ENCODE assay signal across 8 cellular contexts in the genomic region with DNA sequence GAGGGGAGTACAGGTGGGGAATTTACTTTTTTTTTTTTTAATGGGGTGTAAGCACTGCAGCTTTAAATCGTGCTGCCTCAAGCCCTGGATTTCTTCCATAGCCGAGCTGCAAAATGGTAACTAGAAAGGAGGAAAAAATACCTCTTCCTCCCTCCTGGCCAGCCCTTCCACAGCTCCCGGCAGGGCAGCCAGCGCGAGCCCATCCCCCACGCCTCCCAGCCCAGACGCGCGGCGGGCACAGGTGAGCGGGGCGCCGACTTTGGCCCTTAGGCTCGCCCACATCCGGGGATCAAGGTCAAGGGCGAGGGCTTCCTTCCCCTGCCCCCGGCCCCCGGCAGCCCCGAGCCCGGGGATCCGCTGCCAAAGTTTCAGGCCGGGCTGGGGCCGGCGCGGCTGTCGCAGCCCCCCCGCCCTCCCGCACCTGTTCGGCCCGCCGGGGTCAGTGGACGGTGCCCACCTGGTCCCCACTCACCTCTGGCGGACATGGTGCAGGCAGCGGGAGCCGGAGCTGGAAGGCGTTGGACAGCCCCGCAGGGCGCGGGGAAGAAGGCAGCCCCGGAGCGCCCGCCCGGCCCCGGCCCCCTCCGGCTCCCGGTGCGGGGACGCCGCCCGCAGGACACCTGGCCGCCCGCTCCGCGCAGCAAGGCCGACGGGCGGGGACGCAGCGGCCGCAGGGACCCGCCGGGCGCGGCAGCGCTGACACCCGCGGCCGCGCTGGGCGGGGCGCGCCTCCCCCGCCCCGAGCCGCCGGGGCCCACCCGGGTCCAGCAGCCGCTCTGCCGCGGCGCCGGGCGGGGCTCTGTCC. TPM values are rescaled to one million over a fixed set of nuclear protein-coding genes. Genes with fewer than 3 reads are reported as not detected.
A peak's percentile ranks its signal among the peaks of the same experiment; 100 is the strongest.
DNase-seq lines count a peak whose midpoint lies in the region; ATAC-seq lines count a peak whose summit lies in the region.

No MANE protein-coding gene starts in this region.

- H3K36me3 ChIP-seq in esophagus (ENCODE audit: control insufficient read depth in 2 of 2, insufficient read depth in 2 of 2, low read length in 1 of 2), result no peaks in the 10 kb centered on the region
- no peaks in the 10 kb centered on the region for H3K36me3 ChIP-seq in naive thymus-derived CD4-positive, alpha-beta T cell (ENCODE audit: control insufficient read depth in 2 of 3, insufficient read depth in 3 of 3, low read length in 3 of 3)

- no peak overlapping the region for H3K27ac ChIP-seq in esophagus (ENCODE audit: low read depth in 2 of 2, low read length in 1 of 2)
- H3K27ac ChIP-seq in naive thymus-derived CD4-positive, alpha-beta T cell (ENCODE audit: low read depth, low read length), result no peak overlapping the region

- 1% methylated on average over 33 to 83 of the region's 83 CpGs for WGBS in esophagus, 2 donors

- H3K9me3 Mint-ChIP-seq in naive thymus-derived CD4-positive, alpha-beta T cell, result no peaks in the 10 kb centered on the region

- H3K27ac Mint-ChIP-seq in T-helper 17 cell, result no peak overlapping the region
- no peak overlapping the region for H3K27ac Mint-ChIP-seq in naive thymus-derived CD4-positive, alpha-beta T cell

- ATAC-seq in T-helper 17 cell, result peak; percentile 59
- peak; percentile 52 for ATAC-seq in naive thymus-derived CD4-positive, alpha-beta T cell

- H3K9me3 ChIP-seq in T-helper 17 cell (ENCODE audit: control insufficient read depth, low read length, poor library complexity, severe bottlenecking) (no peaks in the 10 kb centered on the region), esophagus (ENCODE audit: control insufficient read depth in 2 of 2, insufficient read depth in 1 of 2, low read depth in 1 of 2, low read length in 1 of 2) (no peaks in the 10 kb centered on the region)
- no peaks in the 10 kb centered on the region for H3K9me3 ChIP-seq in naive thymus-derived CD4-positive, alpha-beta T cell (ENCODE audit: control insufficient read depth in 2 of 3, low read length in 3 of 3)

- H3K27me3 Mint-ChIP-seq in T-helper 17 cell, result peaks cover 8% of the 10 kb centered on the region
- H3K27me3 Mint-ChIP-seq in naive thymus-derived CD4-positive, alpha-beta T cell, result peaks cover 36 to 69% (median 45%) of the 10 kb centered on the region in 5 donors

- peak; percentile 16 for DNase-seq in activated naive CD4-positive, alpha-beta T cell treated with Interleukin-2 at 50 U/mL for 16 hours
- DNase-seq in activated naive CD4-positive, alpha-beta T cell (lab: John Stamatoyannopoulos, UW), result no peak
- DNase-seq in T-helper 17 cell, result peak in 1 of 3 donors; percentile 8
- DNase-seq in naive thymus-derived CD4-positive, alpha-beta T cell, result peak in 6 of 9 donors; percentile 1 to 25 (median 8)
- DNase-seq in NCI-H524 treated with DMSO at 0.1 percent for 48 hours (lab: John Stamatoyannopoulos, UW), result no peak
- DNase-seq in NCI-H2107 treated with DMSO at 0.1 percent for 48 hours (lab: John Stamatoyannopoulos, UW; ENCODE audit: unreplicated experiment), result no peak
- DNase-seq in NK-92 (lab: John Stamatoyannopoulos, UW; ENCODE audit: unreplicated experiment), result no peak

- peak overlapping the region; percentile 56 to 60 for H3K4me3 ChIP-seq in esophagus (ENCODE audit: low read depth in 1 of 2, low read length in 2 of 2)
- H3K4me3 ChIP-seq in naive thymus-derived CD4-positive, alpha-beta T cell (ENCODE audit: low read length), result peak overlapping the region; percentile 22

- H3K4me1 Mint-ChIP-seq in T-helper 17 cell, result peaks cover 20% of the 10 kb centered on the region
- peaks cover 7 to 26% (median 14%) of the 10 kb centered on the region in 7 donors for H3K4me1 Mint-ChIP-seq in naive thymus-derived CD4-positive, alpha-beta T cell

- no peaks in the 10 kb centered on the region for H3K36me3 Mint-ChIP-seq in T-helper 17 cell (ENCODE audit: low read depth)
- peaks cover 0 to 3% (median 0%) of the 10 kb centered on the region in 5 donors for H3K36me3 Mint-ChIP-seq in naive thymus-derived CD4-positive, alpha-beta T cell

- H3K27me3 ChIP-seq in esophagus (ENCODE audit: control insufficient read depth in 1 of 2, insufficient read depth in 2 of 2, low read length in 2 of 2), result no peaks in the 10 kb centered on the region
- peaks cover 2 to 24% of the 10 kb centered on the region in 2 donors for H3K27me3 ChIP-seq in naive thymus-derived CD4-positive, alpha-beta T cell (ENCODE audit: control insufficient read depth in 2 of 2, insufficient read depth in 2 of 2, low read length in 2 of 2)

- CTCF ChIA-PET in naive thymus-derived CD4-positive, alpha-beta T cell (lab: Charles Lee), result interaction anchor here (1.5 kb wide), 1 partner anchor 296 kb away, joined by 3 read pairs; no protein-coding TSS in a partner anchor

- H3K4me1 ChIP-seq in esophagus (ENCODE audit: control insufficient read depth in 2 of 2, insufficient read depth in 2 of 2, low read length in 1 of 2), result peaks cover 2 to 3% of the 10 kb centered on the region in 2 donors
- peaks cover 5 to 10% of the 10 kb centered on the region in 2 donors for H3K4me1 ChIP-seq in naive thymus-derived CD4-positive, alpha-beta T cell (ENCODE audit: control insufficient read depth in 2 of 2, insufficient read depth in 2 of 2, low read length in 2 of 2)

- POLR2A ChIA-PET in naive thymus-derived CD4-positive, alpha-beta T cell (lab: Charles Lee), result no interaction called here

- intact Hi-C loops in naive thymus-derived CD4-positive, alpha-beta T cell (cut with micrococcal nuclease), result no loop called here

- H3K4me3 Mint-ChIP-seq in T-helper 17 cell, result peak overlapping the region; percentile 79
- H3K4me3 Mint-ChIP-seq in naive thymus-derived CD4-positive, alpha-beta T cell, result peak overlapping the region; percentile 65 to 81 (median 75)

RNA-seq across cellular contexts. Expression of gene FHIP2A, which starts 53.8 kb away (rescaled TPM):
- 10 to 100 TPM; 35.4 to 65.3 TPM for total RNA-seq in T-helper 17 cell
- 1 to 10 TPM; 3.1 to 3.2 TPM for polyA plus RNA-seq in esophagus
- 10 to 100 TPM; 17.5 to 28.7 (median 19.6) TPM for total RNA-seq in naive thymus-derived CD4-positive, alpha-beta T cell
- polyA plus RNA-seq in naive thymus-derived CD4-positive, alpha-beta T cell, result 1 to 10 TPM; 6.1 to 6.2 TPM

Comparison
In these comparisons a context has a peak if more than half of its experiments do, and no peak if none do; other contexts are left out.
1. DNase-seq: peak in activated naive CD4-positive, alpha-beta T cell treated with Interleukin-2 at 50 U/mL for 16 hours (single experiment) and naive thymus-derived CD4-positive, alpha-beta T cell (6 of 9); none in activated naive CD4-positive, alpha-beta T cell (0 of 4), NCI-H524 treated with DMSO at 0.1 percent for 48 hours (single experiment), NCI-H2107 treated with DMSO at 0.1 percent for 48 hours (single experiment) and NK-92 (single experiment).